12 cellular contexts compared by ENCODE assay signal in the genomic region with DNA sequence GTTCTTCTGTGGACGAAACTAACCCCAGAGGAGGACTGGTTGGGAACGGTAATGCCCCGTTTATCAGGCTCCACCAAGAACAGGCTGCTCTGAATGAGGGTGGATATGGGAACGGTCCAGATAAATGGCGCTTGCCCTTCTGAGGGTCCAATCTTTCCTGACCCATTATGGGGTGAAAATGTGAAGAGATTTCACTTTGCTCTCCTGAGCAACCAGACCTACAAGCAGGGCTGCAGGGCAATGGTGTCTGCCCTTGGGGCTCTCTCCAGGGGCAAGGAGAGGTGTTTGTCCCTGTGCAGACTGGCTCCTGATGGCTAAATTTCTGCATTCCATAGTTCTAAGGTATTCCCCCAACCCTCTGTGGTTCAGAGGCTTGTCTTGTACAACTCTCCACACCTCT.
DNase-seq lines count a peak whose midpoint lies in the region; ATAC-seq and TF ChIP-seq lines count a peak whose summit lies in the region.
"Had no signal": no experiment of that assay in that cellular context is flagged by ENCODE, and none has a peak within 500 bp of the region (broad histone marks: within the 10 kb centered on the region; RNA-seq: fewer than 3 reads in every experiment).

No MANE protein-coding gene starts in this region.

- DNase-seq in T-helper 2 cell treated with Interferon-gamma antibody and Interleukin-4, amounts not matched to agents 5 μg/mL and 100 μg/mL, for 36 hours (ENCODE audit: low spot score), result no peak
- no peak for DNase-seq in T-helper 2 cell
- no peak for DNase-seq in RWPE2 (ENCODE audit: low spot score)
- peak; percentile 6 for DNase-seq in epithelial cell of esophagus (ENCODE audit: low read depth)
- no peak for DNase-seq in NCI-H2227 treated with DMSO at 0.1 percent for 48 hours (lab: John Stamatoyannopoulos, UW)
- DNase-seq: EL, GOT3, heart right ventricle, MM.1S had no signal

- H3K36me3 ChIP-seq in RWPE2 (ENCODE audit: low read depth), result peaks cover 90% of the 10 kb centered on the region

- TF ChIP-seq CTCF in RWPE2 (IDR thresholded peaks at IDR 0.05; ENCODE audit: poor library complexity, severe bottlenecking), result no peak
- no peak for TF ChIP-seq CTCF in epithelial cell of esophagus (IDR thresholded peaks at IDR 0.05; ENCODE audit: insufficient read depth, low read depth, low read length, missing control alignments)

- no peaks in the 10 kb centered on the region for H3K27me3 ChIP-seq in RWPE2 (ENCODE audit: insufficient read depth, poor library complexity, severe bottlenecking)
- H3K27me3 ChIP-seq: heart right ventricle had no signal

- no peaks in the 10 kb centered on the region for H3K27me3 Mint-ChIP-seq in T-helper 2 cell treated with Interferon-gamma antibody and Interleukin-4, amounts not matched to agents 5 μg/mL and 100 μg/mL, for 36 hours (ENCODE audit: low read depth)

- H3K27ac ChIP-seq in RWPE2 (ENCODE audit: poor library complexity, severe bottlenecking) (peak overlapping the region; percentile 99), skin epidermis (peak overlapping the region in 15 of 21 experiments; percentile 38 to 98 (median 84))

- H3K9me3 Mint-ChIP-seq in T-helper 2 cell treated with Interferon-gamma antibody and Interleukin-4, amounts not matched to agents 5 μg/mL and 100 μg/mL, for 36 hours, result no peaks in the 10 kb centered on the region

- peaks cover 82% of the 10 kb centered on the region for H3K4me1 Mint-ChIP-seq in T-helper 2 cell treated with Interferon-gamma antibody and Interleukin-4, amounts not matched to agents 5 μg/mL and 100 μg/mL, for 36 hours (ENCODE audit: low read depth)

- ATAC-seq in RWPE2 (ENCODE audit: low read depth) (no peak), GM21447 (IDR thresholded peaks at IDR 0.05; ENCODE audit: unreplicated experiment) (no peak), GM19467 (IDR thresholded peaks at IDR 0.05; ENCODE audit: unreplicated experiment) (no peak)
- ATAC-seq: heart right ventricle had no signal

- H3K4me3 ChIP-seq in RWPE2 (ENCODE audit: severe bottlenecking) (no peak overlapping the region), epithelial cell of esophagus (ENCODE audit: low read length) (no peak overlapping the region), skin epidermis (no peak overlapping the region)
- H3K4me3 ChIP-seq: heart right ventricle had no signal

- H3K4me3 Mint-ChIP-seq in T-helper 2 cell treated with Interferon-gamma antibody and Interleukin-4, amounts not matched to agents 5 μg/mL and 100 μg/mL, for 36 hours, result peak overlapping the region; percentile 82

- peaks cover 78% of the 10 kb centered on the region for H3K36me3 Mint-ChIP-seq in T-helper 2 cell treated with Interferon-gamma antibody and Interleukin-4, amounts not matched to agents 5 μg/mL and 100 μg/mL, for 36 hours (ENCODE audit: low read depth)

- H3K9me3 ChIP-seq in RWPE2 (ENCODE audit: severe bottlenecking), result no peaks in the 10 kb centered on the region
- H3K9me3 ChIP-seq: heart right ventricle had no signal

- H3K4me1 ChIP-seq in RWPE2 (ENCODE audit: insufficient read depth, poor library complexity, severe bottlenecking), result peaks cover 62% of the 10 kb centered on the region

- peak overlapping the region; percentile 93 for H3K27ac Mint-ChIP-seq in T-helper 2 cell treated with Interferon-gamma antibody and Interleukin-4, amounts not matched to agents 5 μg/mL and 100 μg/mL, for 36 hours
